ENCODE assay signal across 9 cellular contexts in genomic region chr2:132037527-132038178, GRCh38.
DNase-seq lines count a peak whose midpoint lies in the region; ATAC-seq, FAIRE-seq and TF ChIP-seq lines count a peak whose summit lies in the region.
"Had no signal": no experiment of that assay in that cellular context is flagged by ENCODE, and none has a peak within 500 bp of the region (broad histone marks: within the 10 kb centered on the region; RNA-seq: fewer than 3 reads in every experiment).

No MANE protein-coding gene starts in this region.

- intact Hi-C loops in kidney (cut with DNase I): no loop called here

- in situ Hi-C loops in astrocyte of the cerebellum (cut with HindIII; ENCODE audit: low sequenced_read_pairs): no loop called here

- ATAC-seq in HG03039 (IDR thresholded peaks at IDR 0.05; ENCODE audit: unreplicated experiment) (no peak), HG02610 (IDR thresholded peaks at IDR 0.05; ENCODE audit: unreplicated experiment) (no peak), HG03139 (IDR thresholded peaks at IDR 0.05; ENCODE audit: unreplicated experiment) (no peak)

- H3K9me3 ChIP-seq in kidney (ENCODE audit: control insufficient read depth in 1 of 2, low read length in 2 of 2): no peaks in the 10 kb centered on the region
- H3K9me3 ChIP-seq in tibial nerve: no peaks in the 10 kb centered on the region
- H3K9me3 ChIP-seq: adrenal gland had no signal

- FAIRE-seq in kidney (lab: Jason Lieb, UNC): no peak

- H3K4me1 ChIP-seq in kidney (ENCODE audit: control insufficient read depth in 1 of 2, insufficient read depth in 1 of 2, low read depth in 1 of 2, low read length in 2 of 2) (no peaks in the 10 kb centered on the region), tibial nerve (peaks cover 0 to 15% (median 3%) of the 10 kb centered on the region in 4 donors)
- H3K4me1 ChIP-seq: adrenal gland had no signal

- H3K27ac ChIP-seq in kidney (ENCODE audit: low read depth in 2 of 2, low read length in 2 of 2): no peak overlapping the region
- H3K27ac ChIP-seq in tibial nerve: peak overlapping the region in 2 of 4 donors; percentile 72 to 84
- H3K27ac ChIP-seq: adrenal gland had no signal

- no peak overlapping the region for H3K9ac ChIP-seq in kidney (ENCODE audit: low read length in 2 of 2)

- H3K4me3 ChIP-seq in astrocyte of the cerebellum (ENCODE audit: low read depth, low read length): peak overlapping the region; percentile 60
- H3K4me3 ChIP-seq in kidney (ENCODE audit: low read length in 2 of 2): peak overlapping the region in 1 of 2 donors; percentile 21
- H3K4me3 ChIP-seq in tibial nerve: peak overlapping the region; percentile 22 to 59 (median 50)

- TF ChIP-seq CTCF in astrocyte of the cerebellum (IDR thresholded peaks at IDR 0.05; ENCODE audit: low read depth, low read length, missing control alignments) (peak; percentile 19), kidney (IDR thresholded peaks at IDR 0.05; ENCODE audit: borderline replicate concordance, extremely low read depth, insufficient read depth) (no peak), tibial nerve (IDR thresholded peaks at IDR 0.05) (peak in 2 of 5 experiments; percentile 7 to 11)

- peaks cover 0 to 28% of the 10 kb centered on the region in 2 donors for H3K27me3 ChIP-seq in tibial nerve

- no peak for TF ChIP-seq POLR2A in tibial nerve (IDR thresholded peaks at IDR 0.05)

- TF ChIP-seq EP300 in tibial nerve (IDR thresholded peaks at IDR 0.05): no peak

- WGBS in tibial nerve, 2 donors: 3 to 6% methylated on average over 18 to 34 of the region's 53 CpGs

- DNase-seq in stimulated activated CD4-positive, alpha-beta T cell treated with anti-CD3 and anti-CD28 coated beads, Interleukin-4, amount 100 ng/mL, for 1 hour: peak; percentile 1
- DNase-seq in stimulated activated CD4-positive, alpha-beta T cell treated with anti-CD3 and anti-CD28 coated beads, Interleukin-4, amount 100 ng/mL, for 4 hours: no peak
- DNase-seq in astrocyte of the cerebellum (ENCODE audit: low read depth): no peak
- DNase-seq in kidney: peak; percentile 59
- DNase-seq in tibial nerve (ENCODE audit: low spot score in 2 of 2): no peak

- H3K36me3 ChIP-seq in kidney (ENCODE audit: control insufficient read depth in 1 of 2, insufficient read depth in 2 of 2, low read length in 2 of 2): no peaks in the 10 kb centered on the region
- H3K36me3 ChIP-seq in tibial nerve: no peaks in the 10 kb centered on the region
- H3K36me3 ChIP-seq: adrenal gland had no signal

Comparison
In these comparisons a context has a peak if more than half of its experiments do, and no peak if none do; other contexts are left out.
1. DNase-seq: peak in stimulated activated CD4-positive, alpha-beta T cell treated with anti-CD3 and anti-CD28 coated beads, Interleukin-4, amount 100 ng/mL, for 1 hour (single experiment) and kidney (single experiment); none in stimulated activated CD4-positive, alpha-beta T cell treated with anti-CD3 and anti-CD28 coated beads, Interleukin-4, amount 100 ng/mL, for 4 hours (0 of 2), astrocyte of the cerebellum (single experiment) and tibial nerve (0 of 2).